In the genomic region with DNA sequence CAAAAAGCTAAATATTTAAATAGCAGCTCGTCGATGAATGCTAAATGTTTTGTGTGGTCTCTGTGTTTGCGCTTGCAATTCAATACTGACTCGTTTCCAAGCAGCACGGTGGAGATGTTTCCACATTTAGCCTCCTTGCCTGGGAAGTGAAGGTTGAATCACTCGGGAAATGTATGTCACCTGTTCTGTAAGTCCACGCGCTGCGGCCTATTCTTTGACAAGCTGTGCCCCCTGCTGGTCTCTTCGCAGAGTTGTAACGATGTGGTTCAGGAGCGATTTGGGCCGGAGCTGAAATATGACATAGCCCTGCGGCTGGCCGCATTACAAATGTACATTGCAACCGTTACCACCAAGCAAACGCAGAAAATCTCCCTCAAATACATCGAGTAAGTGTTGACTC, we compare ENCODE assay signal across 8 cellular contexts.
DNase-seq lines count a peak whose midpoint lies in the region; ATAC-seq and TF ChIP-seq lines count a peak whose summit lies in the region.

No MANE protein-coding gene starts in this region.

- 18% methylated on average over 3 of the region's 18 CpGs; no CpG with 5 or more reads in 1 of the 2 experiments for WGBS in IMR-90 (ENCODE audit: extremely low coverage in 2 of 2, insufficient read length in 1 of 2), 2 experiments

- H2BK15ac ChIP-seq in IMR-90 (ENCODE audit: low read depth, low read length): no peak overlapping the region

- H3K4ac ChIP-seq in IMR-90 (ENCODE audit: low read depth, low read length): no peak overlapping the region

- CTCF ChIA-PET in IMR-90 (lab: Yijun Ruan, JAX): interaction anchor here (0.5 to 1.6 kb wide), 6 partner anchors 12 to 621 kb away, joined by 3 to 5 read pairs (median 4); no protein-coding TSS in a partner anchor

- H3K9ac ChIP-seq in IMR-90 (ENCODE audit: low read depth, low read length): no peak overlapping the region

- no peak overlapping the region for H3K23ac ChIP-seq in IMR-90 (ENCODE audit: low read depth, low read length)

- H3K18ac ChIP-seq in IMR-90 (ENCODE audit: low read depth, low read length): no peak overlapping the region

- ATAC-seq in IMR-90 (ENCODE audit: low read depth): peak; percentile 63
- ATAC-seq in HG03460 (IDR thresholded peaks at IDR 0.05; ENCODE audit: unreplicated experiment): no peak

- no peak overlapping the region for H3K14ac ChIP-seq in IMR-90 (replicated peaks; ENCODE audit: low read depth, low read length)

- no peaks in the 10 kb centered on the region for H3K79me1 ChIP-seq in IMR-90 (ENCODE audit: low read depth in 1 of 2, low read length in 2 of 2)

- H2AK9ac ChIP-seq in IMR-90 (replicated peaks; ENCODE audit: low read depth, low read length, poor library complexity): no peak overlapping the region

- TF ChIP-seq POLR2A in IMR-90 (IDR thresholded peaks at IDR 0.05; ENCODE audit: low read depth, low read length): no peak

- no peak overlapping the region for H4K91ac ChIP-seq in IMR-90 (ENCODE audit: insufficient read depth, low read depth, low read length)

- H4K20me1 ChIP-seq in IMR-90 (ENCODE audit: insufficient read depth, low read length): no peaks in the 10 kb centered on the region

- H3K4me2 ChIP-seq in IMR-90 (ENCODE audit: low read depth, low read length): no peak overlapping the region

- no peaks in the 10 kb centered on the region for H3K27me3 ChIP-seq in IMR-90 (ENCODE audit: control insufficient read depth, insufficient read depth, low read length)

- H3K56ac ChIP-seq in IMR-90 (ENCODE audit: extremely low read depth, insufficient read depth, low read length): no peak overlapping the region

- intact Hi-C loops in IMR-90 (cut with micrococcal nuclease): loop anchor here (1.0 to 10.0 kb wide), 4 partner anchors 329 to 914 kb away; no protein-coding TSS in a partner anchor

- POLR2A ChIA-PET in IMR-90 (lab: Charles Lee; ENCODE audit: unreplicated experiment): no interaction called here

- in situ Hi-C loops in IMR-90 (cut with MboI; ENCODE audit: low sequenced_read_pairs): loop anchor here (25.0 kb wide), 1 partner anchor 614 kb away; no protein-coding TSS in a partner anchor

- DNase-seq in IMR-90: peak; percentile 68
- DNase-seq in NOMO-1 treated with dmso at 0.1 percent for 144 hours (lab: John Stamatoyannopoulos, UW; ENCODE audit: unreplicated experiment): peak; percentile 72
- DNase-seq in amygdala (lab: John Stamatoyannopoulos, UW): peak in 35 of 56 donors; percentile 0 to 47 (median 5)
- peak; percentile 54 for DNase-seq in iPS-NIHi11 (ENCODE audit: low spot score)
- DNase-seq in stimulated activated CD4-positive, alpha-beta T cell treated with anti-CD3 and anti-CD28 coated beads, Interleukin-15, amount 100 ng/mL, for 24 hours: peak; percentile 43

- no peaks in the 10 kb centered on the region for H3K4me1 ChIP-seq in IMR-90 (ENCODE audit: control insufficient read depth, insufficient read depth, low read length)

- TF ChIP-seq RAD21 in IMR-90 (IDR thresholded peaks at IDR 0.05; ENCODE audit: low read length): peak; percentile 73

- H3K36me3 ChIP-seq in IMR-90 (ENCODE audit: control insufficient read depth, insufficient read depth, low read length): no peaks in the 10 kb centered on the region

- no peak overlapping the region for H4K8ac ChIP-seq in IMR-90 (ENCODE audit: low read depth in 2 of 2, low read length in 2 of 2)

- H2AK5ac ChIP-seq in IMR-90 (ENCODE audit: low read depth, low read length): no peak overlapping the region

- H3K4me3 ChIP-seq in IMR-90 (ENCODE audit: insufficient read depth, low read depth, low read length): no peak overlapping the region

- no peaks in the 10 kb centered on the region for H3K9me3 ChIP-seq in IMR-90 (ENCODE audit: control insufficient read depth, insufficient read depth, low read length)

- H4K5ac ChIP-seq in IMR-90 (ENCODE audit: low read depth, low read length): no peak overlapping the region

- H2BK20ac ChIP-seq in IMR-90 (ENCODE audit: low read depth, low read length): no peak overlapping the region

- H3K9me1 ChIP-seq in IMR-90 (ENCODE audit: insufficient read depth, low read length): no peaks in the 10 kb centered on the region

- H2BK120ac ChIP-seq in IMR-90 (ENCODE audit: low read depth, low read length): no peak overlapping the region

- dilution Hi-C loops in IMR-90 (cut with HindIII; ENCODE audit: low sequenced_read_pairs, unreplicated experiment): no loop called here

- no peak overlapping the region for H2AFZ ChIP-seq in IMR-90 (replicated peaks; ENCODE audit: low read length, poor library complexity)

- BruUV-seq in IMR-90 (replicated peaks; lab: Mats Ljungman, UMichigan): no TSS peak

- H2BK5ac ChIP-seq in IMR-90 (ENCODE audit: low read depth, low read length, poor library complexity, severe bottlenecking): no peak overlapping the region

- TF ChIP-seq CTCF in 22Rv1 (IDR thresholded peaks at IDR 0.05) (peak; percentile 60), GM12874 (IDR thresholded peaks at IDR 0.05; ENCODE audit: insufficient read depth, low read depth, low read length) (peak; percentile 52), IMR-90 (conservative IDR thresholded peaks at IDR 0.05; ENCODE audit: low read depth, low read length) (peak; percentile 57)

- H3K27ac ChIP-seq in 22Rv1: no peak overlapping the region
- H3K27ac ChIP-seq in IMR-90 (ENCODE audit: insufficient read depth, low read length): no peak overlapping the region

TF ChIP-seq in IMR-90, 13 proteins besides CTCF, POLR2A, EP300 and RAD21:
- TF ChIP-seq SMC3 (IDR thresholded peaks at IDR 0.05; ENCODE audit: low read depth, low read length) (peak; percentile 60), NFE2L2 (IDR thresholded peaks at IDR 0.05; ENCODE audit: low read depth, low read length) (no peak)

Comparison
In these comparisons a context has a peak if more than half of its experiments do, and no peak if none do; other contexts are left out.
1. DNase-seq: peak in every context shown above with its lines; median percentile 72 in NOMO-1 treated with dmso at 0.1 percent for 144 hours; 68 in IMR-90; 54 in iPS-NIHi11; 43 in stimulated activated CD4-positive, alpha-beta T cell treated with anti-CD3 and anti-CD28 coated beads, Interleukin-15, amount 100 ng/mL, for 24 hours; 5 in amygdala.